Comparison of ENCODE assay signal across 1 cellular context in genomic region chr20:62924567-62925419, GRCh38.
TF ChIP-seq lines count a peak whose summit lies in the region.

No MANE protein-coding gene starts in this region.

TF ChIP-seq in GM12878, 131 proteins besides CTCF, POLR2A, EP300 and RAD21 (continued from another document):
- TF ChIP-seq NKRF (conservative IDR thresholded peaks at IDR 0.05) (0 out of 2 replicates have a peak, but pooled peaks have one; percentile 26), MYB (IDR thresholded peaks at IDR 0.05; ENCODE audit: borderline replicate concordance, low read depth, low read length) (no peak), MLLT1 (IDR thresholded peaks at IDR 0.05) (peak; percentile 67), PBX3 (IDR thresholded peaks at IDR 0.05; ENCODE audit: insufficient replicate concordance, low read depth, low read length) (peak; percentile 83), FOXK2 (IDR thresholded peaks at IDR 0.05) (0 out of 2 replicates have a peak, but pooled peaks have one; percentile 9), CEBPB (IDR thresholded peaks at IDR 0.05; ENCODE audit: borderline replicate concordance in 1 of 2, low read depth in 2 of 2, low read length in 2 of 2) (no peak)
